1 cellular context compared by ENCODE assay signal in genomic region chr19:2478324-2478755, GRCh38.
TF ChIP-seq lines count a peak whose summit lies in the region.

No MANE protein-coding gene starts in this region.

TF ChIP-seq in GM12878, 131 proteins besides CTCF, POLR2A, EP300 and RAD21 (continued from another document):
- TF ChIP-seq ZNF592 (IDR thresholded peaks at IDR 0.05) = no peak
- peak; percentile 82 for TF ChIP-seq LARP7 (IDR thresholded peaks at IDR 0.05)
- no peak for TF ChIP-seq BCL3 (IDR thresholded peaks at IDR 0.05; ENCODE audit: borderline replicate concordance, insufficient read depth, low read depth, low read length, poor library complexity, severe bottlenecking)
- TF ChIP-seq KLF5 (IDR thresholded peaks at IDR 0.05; ENCODE audit: partially characterized antibody) = peak; percentile 69
- TF ChIP-seq SMAD5 (IDR thresholded peaks at IDR 0.05; ENCODE audit: low read depth) = peak; percentile 90; the same call in 1 of the 2 replicates
- peak; percentile 81; the same call in 1 of the 2 replicates for TF ChIP-seq BACH1 (IDR thresholded peaks at IDR 0.05; ENCODE audit: borderline replicate concordance)
- no peak for TF ChIP-seq CBX3 (IDR thresholded peaks at IDR 0.05; ENCODE audit: borderline replicate concordance, low read depth)
- no peak for TF ChIP-seq FOS (IDR thresholded peaks at IDR 0.05; ENCODE audit: borderline replicate concordance, extremely low read depth, insufficient read length)
- TF ChIP-seq SMAD1 (IDR thresholded peaks at IDR 0.05; ENCODE audit: low read depth, partially characterized antibody) = peak; percentile 69
- 0 out of 2 replicates have a peak, but pooled peaks have one; percentile 47 for TF ChIP-seq BCLAF1 (IDR thresholded peaks at IDR 0.05)
- no peak for TF ChIP-seq PRDM15 (CRISPR knock-in tag; IDR thresholded peaks at IDR 0.05)
- no peak for TF ChIP-seq NKRF (conservative IDR thresholded peaks at IDR 0.05)
- TF ChIP-seq ZBTB33 (IDR thresholded peaks at IDR 0.05) = no peak
- TF ChIP-seq SIN3A (IDR thresholded peaks at IDR 0.05; ENCODE audit: low read depth, low read length) = 0 out of 2 replicates have a peak, but pooled peaks have one; percentile 16
- no peak for TF ChIP-seq MYC (IDR thresholded peaks at IDR 0.05; ENCODE audit: insufficient read depth, insufficient read length, insufficient replicate concordance, low read length, severe bottlenecking)
- no peak for TF ChIP-seq NFYA (IDR thresholded peaks at IDR 0.05; ENCODE audit: borderline replicate concordance, low read depth, low read length)
- no peak for TF ChIP-seq IKZF2 (IDR thresholded peaks at IDR 0.05)
- TF ChIP-seq MXI1 (IDR thresholded peaks at IDR 0.05; ENCODE audit: low read depth, low read length) = no peak
- TF ChIP-seq ZBTB11 (CRISPR knock-in tag; IDR thresholded peaks at IDR 0.05) = no peak
- TF ChIP-seq BMI1 (IDR thresholded peaks at IDR 0.05; ENCODE audit: borderline replicate concordance) = peak; percentile 26; the same call in 1 of the 2 replicates
- no peak; the same call in 1 of the 2 replicates for TF ChIP-seq ZNF687 (IDR thresholded peaks at IDR 0.05)
- TF ChIP-seq USF2 (IDR thresholded peaks at IDR 0.05; ENCODE audit: borderline replicate concordance, low read depth, low read length) = no peak
